ENCODE assay signal across 8 cellular contexts in genomic region chr18:6414723-6415362, GRCh38. TPM values are rescaled to one million over a fixed set of nuclear protein-coding genes. Genes with fewer than 3 reads are reported as not detected.
DNase-seq lines count a peak whose midpoint lies in the region; ATAC-seq, FAIRE-seq and TF ChIP-seq lines count a peak whose summit lies in the region.

Gene L3MBTL4 (minus strand): TSS chr18:6414911. CDS start chr18:6311625, 103,286 bp downstream.

- no peak within 1 kb of the TSS for H3K27ac ChIP-seq in keratinocyte (ENCODE audit: control insufficient read depth, insufficient read depth, low read length)
- H3K27ac ChIP-seq in small intestine (ENCODE audit: low read depth in 1 of 2, low read length in 1 of 2): peak within 1 kb of the TSS; percentile 91 to 99

- H3K9me1 ChIP-seq in keratinocyte (ENCODE audit: control insufficient read depth, extremely low read depth, insufficient read depth, low read length): no peaks in the 10 kb centered on the region

- peak; percentile 81 for DNase-seq in GM10266 (ENCODE audit: extremely low spot score)
- no peak for DNase-seq in astrocyte of the cerebellum (ENCODE audit: low read depth)
- no peak for DNase-seq in keratinocyte (ENCODE audit: low read depth, low spot score)
- DNase-seq in small intestine: peak; percentile 61
- no peak for DNase-seq in HPDE6-E6E7 (ENCODE audit: extremely low spot score)
- no peak for DNase-seq in stimulated activated CD4-positive, alpha-beta T cell treated with anti-CD3 and anti-CD28 coated beads, Interleukin-4, amount 100 ng/mL, for 24 hours

- peak within 1 kb of the TSS; percentile 84 for H2AFZ ChIP-seq in keratinocyte (ENCODE audit: control insufficient read depth, low read length)

- H3K36me3 ChIP-seq in keratinocyte (ENCODE audit: control insufficient read depth in 2 of 2, extremely low read depth in 1 of 2, insufficient read depth in 2 of 2, low read length in 2 of 2): no peaks in the 10 kb centered on the region
- no peaks in the 10 kb centered on the region for H3K36me3 ChIP-seq in small intestine (ENCODE audit: control insufficient read depth in 2 of 2, insufficient read depth in 2 of 2, low read length in 2 of 2)

- ATAC-seq in GM19468 (IDR thresholded peaks at IDR 0.05; ENCODE audit: extremely low read depth, unreplicated experiment) (peak; percentile 11), HG03520 (IDR thresholded peaks at IDR 0.05; ENCODE audit: unreplicated experiment) (peak; percentile 31)

- H3K4me1 ChIP-seq in keratinocyte (ENCODE audit: control insufficient read depth, extremely low read depth, insufficient read depth, low read length) (peaks cover 4% of the 10 kb centered on the region), small intestine (ENCODE audit: control insufficient read depth in 2 of 2, insufficient read depth in 1 of 2, low read depth in 1 of 2, low read length in 1 of 2) (no peaks in the 10 kb centered on the region)

- 0 to 1% (median 1%) methylated on average over 44 to 67 of the region's 67 CpGs for WGBS in small intestine, 3 donors

- peak within 1 kb of the TSS; percentile 76 for H3K4me2 ChIP-seq in keratinocyte (ENCODE audit: control insufficient read depth, extremely low read depth, insufficient read depth, low read depth, low read length)

- FAIRE-seq in keratinocyte (lab: Jason Lieb, UNC): no peak
- FAIRE-seq in small intestine (lab: Jason Lieb, UNC): no peak

- dilution Hi-C loops in keratinocyte (cut with MboI; ENCODE audit: extremely low pct_ligation_motif_present, low sequenced_read_pairs): no loop called here

- H3K27me3 ChIP-seq in keratinocyte (ENCODE audit: control insufficient read depth, extremely low read depth, insufficient read depth, low read length) (peaks cover 26% of the 10 kb centered on the region), small intestine (ENCODE audit: control insufficient read depth in 2 of 2, insufficient read depth in 2 of 2, low read length in 2 of 2) (peaks cover 0 to 2% of the 10 kb centered on the region in 2 donors)

- in situ Hi-C loops in astrocyte of the cerebellum (cut with HindIII; ENCODE audit: low sequenced_read_pairs): no loop called here

- H3K9me3 ChIP-seq in keratinocyte (ENCODE audit: control insufficient read depth, low read depth, low read length) (no peaks in the 10 kb centered on the region), small intestine (ENCODE audit: control insufficient read depth, low read depth) (no peaks in the 10 kb centered on the region)

- H3K4me3 ChIP-seq in astrocyte of the cerebellum (ENCODE audit: low read depth, low read length): peak within 1 kb of the TSS; percentile 46
- peak within 1 kb of the TSS; percentile 26 to 65 (median 57) for H3K4me3 ChIP-seq in keratinocyte (ENCODE audit: control insufficient read depth in 2 of 3, extremely low read depth in 1 of 3, insufficient read depth in 2 of 3, low read depth in 1 of 3, low read length in 3 of 3)
- H3K4me3 ChIP-seq in small intestine (ENCODE audit: low read depth in 1 of 2, low read length in 2 of 2): peak within 1 kb of the TSS; percentile 67 to 88

- no peak for TF ChIP-seq CTCF in GM10266 (IDR thresholded peaks at IDR 0.05; ENCODE audit: control insufficient read depth, insufficient read depth, low read depth, missing control alignments)
- TF ChIP-seq CTCF in astrocyte of the cerebellum (IDR thresholded peaks at IDR 0.05; ENCODE audit: low read depth, low read length, missing control alignments): no peak
- no peak for TF ChIP-seq CTCF in keratinocyte (optimal IDR thresholded peaks at IDR 0.05 in 1 of 3, IDR thresholded peaks at IDR 0.05 in 1 of 3, conservative IDR thresholded peaks at IDR 0.05 in 1 of 3; ENCODE audit: extremely low read depth in 1 of 3, insufficient read depth in 2 of 3, low read length in 3 of 3)

- H3K9ac ChIP-seq in keratinocyte (ENCODE audit: control insufficient read depth, extremely low read depth, insufficient read depth, low read length): no peak within 1 kb of the TSS

- no peaks in the 10 kb centered on the region for H3K79me2 ChIP-seq in keratinocyte (ENCODE audit: control insufficient read depth, insufficient read depth, low read length)

- H4K20me1 ChIP-seq in keratinocyte (ENCODE audit: control insufficient read depth, extremely low read depth, insufficient read depth, low read length): no peaks in the 10 kb centered on the region

RNA-seq across cellular contexts. Expression of gene L3MBTL4, which starts in this region (rescaled TPM):
- polyA plus RNA-seq in keratinocyte: 0.11 to 0.17 TPM (median 0.15 TPM) in 3 replicates
- polyA plus RNA-seq in keratinocyte (2011; ENCODE audit: low read depth): 1.9 TPM
- polyA plus RNA-seq in keratinocyte (2011; cell fraction: cytosol; rRNA removed): 0.10 and 0.21 TPM in 2 replicates
- 0.12 and 0.31 TPM in 2 replicates for polyA plus RNA-seq in keratinocyte (2011; cell fraction: nucleus; rRNA removed)
- polyA plus RNA-seq in keratinocyte (2012; ENCODE audit: low replicate concordance): 0.11 and 0.38 TPM in 2 replicates
- polyA minus RNA-seq in keratinocyte: 0.16 to 1.3 TPM in 2 of 3 replicates, not detected in the other
- polyA minus RNA-seq in keratinocyte (2011; cell fraction: cytosol; rRNA and poly(A)+ RNA removed): not detected
- 0.21 and 1.4 TPM in 2 replicates for polyA minus RNA-seq in keratinocyte (2011; cell fraction: nucleus; rRNA and poly(A)+ RNA removed)
- 1 to 10 TPM; 2.9 to 6.5 (median 4.3) TPM for polyA plus RNA-seq in small intestine

Comparison
In these comparisons a context has a peak if more than half of its experiments do, and no peak if none do; other contexts are left out.
1. DNase-seq: peak in GM10266 (single experiment) and small intestine (single experiment); none in astrocyte of the cerebellum (single experiment), keratinocyte (single experiment), HPDE6-E6E7 (single experiment) and stimulated activated CD4-positive, alpha-beta T cell treated with anti-CD3 and anti-CD28 coated beads, Interleukin-4, amount 100 ng/mL, for 24 hours (single experiment).
2. Peak in every context shown above with its lines, with median percentiles within 50 percentile points of each other: H3K4me3 ChIP-seq.